In genomic region chr22:46131151-46131587, GRCh38 we compare ENCODE assay signal across 15 cellular contexts. TPM values are rescaled to one million over a fixed set of nuclear protein-coding genes. Genes with fewer than 3 reads are reported as not detected.
DNase-seq lines count a peak whose midpoint lies in the region; ATAC-seq and TF ChIP-seq lines count a peak whose summit lies in the region.
"Had no signal": no experiment of that assay in that cellular context is flagged by ENCODE, and none has a peak within 500 bp of the region (broad histone marks: within the 10 kb centered on the region; RNA-seq: fewer than 3 reads in every experiment).

No MANE protein-coding gene starts in this region.

- peak overlapping the region; percentile 59 for H3K27ac ChIP-seq in BLaER1
- H3K27ac ChIP-seq in HL-60 (replicated peaks): no peak overlapping the region
- H3K27ac ChIP-seq in brain microvascular endothelial cell: no peak overlapping the region
- peak overlapping the region; percentile 77 to 89 (median 80) for H3K27ac ChIP-seq in right lobe of liver

- H3K36me3 ChIP-seq in BLaER1 (no peaks in the 10 kb centered on the region), brain microvascular endothelial cell (replicated peaks) (no peaks in the 10 kb centered on the region), right lobe of liver (no peaks in the 10 kb centered on the region)

- WGBS in right lobe of liver (ENCODE audit: insufficient coverage, low coverage, low lambda C conversion rate, missing lambda C conversion rate): 26% methylated on average over 5 of the region's 13 CpGs

- H3K36me3 Mint-ChIP-seq in T-helper 17 cell (ENCODE audit: low read depth): no peaks in the 10 kb centered on the region
- H3K36me3 Mint-ChIP-seq: immature natural killer cell had no signal

- H3K27ac Mint-ChIP-seq in T-helper 17 cell: no peak overlapping the region
- H3K27ac Mint-ChIP-seq: immature natural killer cell had no signal

- H3K27me3 Mint-ChIP-seq in T-helper 17 cell: peaks cover 5% of the 10 kb centered on the region
- H3K27me3 Mint-ChIP-seq: activated CD4-positive, alpha-beta T cell treated with anti-CD3 and anti-CD28 coated beads, Interleukin-2, amount 10 ng/mL, durations not matched to agents 7 days and 5 days had no signal

- ATAC-seq in right lobe of liver: peak; percentile 9 to 23 (median 18)
- ATAC-seq in T-helper 17 cell: no peak
- no peak for ATAC-seq in HG03159 (IDR thresholded peaks at IDR 0.05; ENCODE audit: unreplicated experiment)

- no peaks in the 10 kb centered on the region for H4K20me1 ChIP-seq in BLaER1

- H3K4me1 ChIP-seq in BLaER1 (peaks cover 43% of the 10 kb centered on the region), right lobe of liver (peaks cover 0 to 69% (median 32%) of the 10 kb centered on the region in 4 donors)

- no peak overlapping the region for H3K4me3 Mint-ChIP-seq in T-helper 17 cell
- H3K4me3 Mint-ChIP-seq: activated CD4-positive, alpha-beta T cell treated with anti-CD3 and anti-CD28 coated beads, Interleukin-2, amount 10 ng/mL, durations not matched to agents 7 days and 5 days; immature natural killer cell had no signal

- in situ Hi-C loops in brain microvascular endothelial cell (cut with HindIII; ENCODE audit: low pct_ligation_motif_present, low sequenced_read_pairs): loop anchor here (25.0 kb wide), 1 partner anchor 181 kb away; no protein-coding TSS in a partner anchor

- intact Hi-C loops in right lobe of liver (cut with DNase I): no loop called here

- H3K27me3 ChIP-seq in BLaER1 (no peaks in the 10 kb centered on the region), HL-60 (ENCODE audit: insufficient read depth, poor library complexity, severe bottlenecking) (no peaks in the 10 kb centered on the region), brain microvascular endothelial cell (replicated peaks) (no peaks in the 10 kb centered on the region), right lobe of liver (no peaks in the 10 kb centered on the region)

- TF ChIP-seq CTCF in HL-60 (IDR thresholded peaks at IDR 0.05; ENCODE audit: insufficient read depth, low read length): peak; percentile 22
- TF ChIP-seq CTCF in brain microvascular endothelial cell (IDR thresholded peaks at IDR 0.05; ENCODE audit: low read depth, low read length, missing control alignments): peak; percentile 61
- peak; percentile 51 to 72 (median 58) for TF ChIP-seq CTCF in right lobe of liver (IDR thresholded peaks at IDR 0.05)

- no peak for DNase-seq in HL-60 (ENCODE audit: low read depth in 1 of 2, low spot score in 1 of 2)
- no peak for DNase-seq in brain microvascular endothelial cell
- DNase-seq in right lobe of liver: peak in 2 of 3 donors; percentile 70 to 86
- DNase-seq in activated CD8-positive, alpha-beta memory T cell treated with anti-CD3 and anti-CD28 coated beads, Interleukin-2, amount 50 U/mL, for 4 hours: no peak
- DNase-seq in T-helper 17 cell: no peak
- no peak for DNase-seq in AG20443 (ENCODE audit: low spot score)
- DNase-seq: activated CD4-positive, alpha-beta T cell treated with anti-CD3 and anti-CD28 coated beads, Interleukin-2, amount 10 ng/mL, durations not matched to agents 7 days and 5 days; activated naive CD4-positive, alpha-beta T cell treated with anti-CD3 and anti-CD28 coated beads, Interleukin-2, amount 50 U/mL, for 16 hours; immature natural killer cell; NCI-H2029; occipital lobe; stimulated activated CD4-positive, alpha-beta T cell treated with anti-CD3 and anti-CD28 coated beads, Interleukin-4, amount 100 ng/mL, for 1 hour; substantia nigra had no signal

- peak overlapping the region; percentile 15; the same call in 1 of the 2 replicates for H3K9ac ChIP-seq in BLaER1

- H3K4me2 ChIP-seq in BLaER1: peak overlapping the region; percentile 88

- peaks cover 2% of the 10 kb centered on the region for H3K4me1 Mint-ChIP-seq in T-helper 17 cell
- H3K4me1 Mint-ChIP-seq: activated CD4-positive, alpha-beta T cell treated with anti-CD3 and anti-CD28 coated beads, Interleukin-2, amount 10 ng/mL, durations not matched to agents 7 days and 5 days; immature natural killer cell had no signal

- H3K4me3 ChIP-seq in BLaER1 (no peak overlapping the region), HL-60 (replicated peaks; ENCODE audit: insufficient read depth, low read length) (no peak overlapping the region), brain microvascular endothelial cell (ENCODE audit: low read depth, low read length) (no peak overlapping the region), right lobe of liver (peak overlapping the region; percentile 36 to 63 (median 61))

- peak; percentile 28 for TF ChIP-seq POLR2A in right lobe of liver (IDR thresholded peaks at IDR 0.05)

- no peaks in the 10 kb centered on the region for H3K9me3 ChIP-seq in BLaER1
- no peaks in the 10 kb centered on the region for H3K9me3 ChIP-seq in right lobe of liver
- H3K9me3 ChIP-seq in T-helper 17 cell (ENCODE audit: control insufficient read depth, low read length, poor library complexity, severe bottlenecking): no peaks in the 10 kb centered on the region

RNA-seq across cellular contexts. Expression of gene PPARA, which starts 19.2 kb away (rescaled TPM):
- total RNA-seq in right lobe of liver (100 to 1,000 TPM in 3 of 6 experiments, 10 to 100 TPM in 3; 64.4 to 152 (median 95.1) TPM), T-helper 17 cell (10 to 100 TPM; 11.7 to 12.3 TPM)

Comparison
In these comparisons a context has a peak if more than half of its experiments do, and no peak if none do; other contexts are left out.
1. H3K27ac ChIP-seq: peak in BLaER1 (single experiment) and right lobe of liver (3 of 3); none in HL-60 (single experiment) and brain microvascular endothelial cell (single experiment).
2. H3K4me3 ChIP-seq: peak in right lobe of liver (3 of 3); none in BLaER1 (single experiment), HL-60 (single experiment) and brain microvascular endothelial cell (single experiment).
3. DNase-seq: peak in right lobe of liver (2 of 3); none in HL-60 (0 of 2), brain microvascular endothelial cell (single experiment), activated CD8-positive, alpha-beta memory T cell treated with anti-CD3 and anti-CD28 coated beads, Interleukin-2, amount 50 U/mL, for 4 hours (single experiment), T-helper 17 cell (0 of 3) and AG20443 (single experiment).
4. ATAC-seq: peak in right lobe of liver (4 of 4); none in T-helper 17 cell (single experiment) and HG03159 (single experiment).
5. RNA of gene PPARA, which starts 19.2 kb away (total RNA-seq): 64.4 to 152 TPM in right lobe of liver; 11.7 to 12.3 TPM in T-helper 17 cell; every median in the first group is over 4 times any median in the second.
6. Peak in every context shown above with its lines, with median percentiles within 50 percentile points of each other: CTCF ChIP-seq.